In genomic region chr16:546909-547770, GRCh38 we compare ENCODE assay signal across 6 cellular contexts. TPM values are rescaled to one million over a fixed set of nuclear protein-coding genes. Genes with fewer than 3 reads are reported as not detected.
A peak's percentile ranks its signal among the peaks of the same experiment; 100 is the strongest.
DNase-seq lines count a peak whose midpoint lies in the region.

No MANE protein-coding gene starts in this region.

- peaks cover 0 to 1% (median 0%) of the 10 kb centered on the region in 4 donors for H3K4me1 Mint-ChIP-seq in CD4-positive, alpha-beta memory T cell

- POLR2A ChIA-PET in CD4-positive, alpha-beta memory T cell (lab: Charles Lee; ENCODE audit: partially characterized antibody), result interaction anchor here (1.0 to 1.4 kb wide), 2 partner anchors 18 to 89 kb away, joined by 3 to 5 read pairs; partner anchors contain the start of gene METTL26

- H3K9me3 ChIP-seq in CD4-positive, alpha-beta memory T cell (ENCODE audit: control insufficient read depth in 1 of 2, low read length in 2 of 2), result no peaks in the 10 kb centered on the region

- no peak overlapping the region for H3K4me3 Mint-ChIP-seq in CD4-positive, alpha-beta memory T cell

- peak overlapping the region in 1 of 7 donors; percentile 51 for H3K27ac Mint-ChIP-seq in CD4-positive, alpha-beta memory T cell

- peaks cover 0 to 5% of the 10 kb centered on the region in 2 donors for H3K36me3 Mint-ChIP-seq in CD4-positive, alpha-beta memory T cell

- intact Hi-C loops in CD4-positive, alpha-beta memory T cell (cut with micrococcal nuclease), result no loop called here

- H3K27me3 Mint-ChIP-seq in CD4-positive, alpha-beta memory T cell, result no peaks in the 10 kb centered on the region

- no peaks in the 10 kb centered on the region for H3K27me3 ChIP-seq in CD4-positive, alpha-beta memory T cell (ENCODE audit: insufficient read depth, low read length)

- peak; percentile 28 to 63 (median 31) for DNase-seq in CD4-positive, alpha-beta memory T cell
- peak; percentile 69 for DNase-seq in T1000 (lab: John Stamatoyannopoulos, UW)
- peak; percentile 50 for DNase-seq in fibroblast of gingiva (ENCODE audit: low read depth)
- DNase-seq in stimulated activated CD4-positive, alpha-beta T cell treated with anti-CD3 and anti-CD28 coated beads, Interleukin-4, amount 100 ng/mL, for 24 hours, result peak; percentile 34
- DNase-seq in NCI-H146 (lab: John Stamatoyannopoulos, UW), result no peak
- DNase-seq in SHP77 treated with DMSO at 0.1 percent for 48 hours (lab: John Stamatoyannopoulos, UW), result no peak

- H3K9me3 Mint-ChIP-seq in CD4-positive, alpha-beta memory T cell, result no peaks in the 10 kb centered on the region

- H3K27ac ChIP-seq in CD4-positive, alpha-beta memory T cell (ENCODE audit: low read depth, low read length), result no peak overlapping the region

- no peaks in the 10 kb centered on the region for H3K36me3 ChIP-seq in CD4-positive, alpha-beta memory T cell (ENCODE audit: insufficient read depth, low read length)

- no peak overlapping the region for H3K4me3 ChIP-seq in CD4-positive, alpha-beta memory T cell (ENCODE audit: low read length in 2 of 2)

- CTCF ChIA-PET in CD4-positive, alpha-beta memory T cell (lab: Charles Lee; ENCODE audit: partially characterized antibody), result no interaction called here

- H3K4me1 ChIP-seq in CD4-positive, alpha-beta memory T cell (ENCODE audit: insufficient read depth, low read length), result no peaks in the 10 kb centered on the region

RNA-seq across cellular contexts. Expression of gene PRR35, which starts 13.1 kb away (rescaled TPM):
- total RNA-seq in CD4-positive, alpha-beta memory T cell, result not detected
- not detected for polyA plus RNA-seq in CD4-positive, alpha-beta memory T cell

RNA-seq across cellular contexts. Expression of gene CAPN15, which starts 19.6 kb away (rescaled TPM):
- 10 to 100 TPM; 74.0 to 77.4 TPM for total RNA-seq in CD4-positive, alpha-beta memory T cell
- 10 to 100 TPM in 1 of 2 donors, 1 to 10 TPM in 1; 5.3 to 14.1 TPM for polyA plus RNA-seq in CD4-positive, alpha-beta memory T cell

RNA-seq across cellular contexts. Expression of gene NHLRC4, which starts 19.7 kb away (rescaled TPM):
- 1 to 10 TPM; 2.4 to 3.2 TPM for total RNA-seq in CD4-positive, alpha-beta memory T cell
- polyA plus RNA-seq in CD4-positive, alpha-beta memory T cell, result 1 to 10 TPM; 2.1 to 2.7 TPM

RNA-seq across cellular contexts. Expression of gene PIGQ, which starts 22.6 kb away (rescaled TPM):
- 10 to 100 TPM; 61.4 to 63.3 TPM for total RNA-seq in CD4-positive, alpha-beta memory T cell
- polyA plus RNA-seq in CD4-positive, alpha-beta memory T cell, result 10 to 100 TPM in 1 of 2 donors, 1 to 10 TPM in 1; 7.2 to 12.5 TPM

RNA-seq across cellular contexts. Expression of gene RAB40C, which starts 42.7 kb away (rescaled TPM):
- total RNA-seq in CD4-positive, alpha-beta memory T cell, result 10 to 100 TPM; 22.0 to 25.6 TPM
- 10 to 100 TPM in 1 of 2 donors, 1 to 10 TPM in 1; 6.8 to 17.7 TPM for polyA plus RNA-seq in CD4-positive, alpha-beta memory T cell

Comparison
In these comparisons a context has a peak if more than half of its experiments do, and no peak if none do; other contexts are left out.
1. DNase-seq: peak in CD4-positive, alpha-beta memory T cell (5 of 5), T1000 (single experiment), fibroblast of gingiva (single experiment) and stimulated activated CD4-positive, alpha-beta T cell treated with anti-CD3 and anti-CD28 coated beads, Interleukin-4, amount 100 ng/mL, for 24 hours (single experiment); none in NCI-H146 (single experiment) and SHP77 treated with DMSO at 0.1 percent for 48 hours (single experiment).